15 cellular contexts compared by ENCODE assay signal in the genomic region with DNA sequence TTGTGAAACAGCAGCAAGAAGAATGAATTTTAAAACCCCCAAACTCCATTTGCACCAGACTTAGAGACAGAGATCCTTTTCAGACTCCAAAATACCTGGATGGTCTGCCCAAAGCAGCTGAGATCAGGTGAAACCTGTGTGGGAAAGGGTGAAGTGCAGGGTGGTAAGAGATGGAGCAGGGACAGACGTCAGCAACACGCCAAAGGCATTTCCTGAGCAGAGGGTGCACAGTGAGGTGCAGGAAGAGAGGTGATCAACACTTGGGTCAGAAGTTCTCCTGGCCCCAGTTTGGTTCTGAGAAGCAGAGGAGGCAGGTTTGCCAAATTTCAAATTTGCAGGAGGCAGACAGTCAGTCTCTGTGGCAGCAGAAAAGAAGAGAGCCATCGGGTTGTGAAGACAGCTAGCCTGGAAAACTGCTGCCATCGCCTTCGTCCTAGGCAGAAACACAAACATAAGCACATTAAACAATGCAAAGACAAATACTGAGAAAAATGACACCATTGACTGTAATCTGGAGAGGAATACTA. TPM values are rescaled to one million over a fixed set of nuclear protein-coding genes. Genes with fewer than 3 reads are reported as not detected.
DNase-seq lines count a peak whose midpoint lies in the region; ATAC-seq, FAIRE-seq and TF ChIP-seq lines count a peak whose summit lies in the region.
"Had no signal": no experiment of that assay in that cellular context is flagged by ENCODE, and none has a peak within 500 bp of the region (broad histone marks: within the 10 kb centered on the region; RNA-seq: fewer than 3 reads in every experiment).

No MANE protein-coding gene starts in this region.

- peak overlapping the region; percentile 35 for H3K27ac Mint-ChIP-seq in CD8-positive, alpha-beta T cell
- peak overlapping the region; percentile 53 to 58 for H3K27ac Mint-ChIP-seq in T-cell
- peak overlapping the region; percentile 99 for H3K27ac Mint-ChIP-seq in activated T-helper 2 cell treated with anti-CD3 and anti-CD28 coated beads, Interferon-gamma antibody, Interleukin-2, Interleukin-4, amounts not matched to agents 10 μg/mL and 5 μg/mL and 100 μg/mL, durations not matched to agents 14 hours and 24 hours and 36 hours
- H3K27ac Mint-ChIP-seq: progenitor cell of endocrine pancreas had no signal

- intact Hi-C loops in CD8-positive, alpha-beta T cell (cut with DNase I, micrococcal nuclease): no loop called here
- intact Hi-C loops in activated T-helper 2 cell treated with anti-CD3 and anti-CD28 coated beads, Interferon-gamma antibody, Interleukin-2, Interleukin-4, amounts not matched to agents 10 μg/mL and 5 μg/mL and 100 μg/mL, durations not matched to agents 14 hours and 24 hours and 36 hours (cut with micrococcal nuclease): loop anchor here (1.0 to 2.0 kb wide), 3 partner anchors 13 to 102 kb away; no protein-coding TSS in a partner anchor
- intact Hi-C loops in left lung (cut with DNase I): no loop called here

- no peaks in the 10 kb centered on the region for H3K36me3 ChIP-seq in CD8-positive, alpha-beta T cell (ENCODE audit: insufficient read depth, low read length)
- no peaks in the 10 kb centered on the region for H3K36me3 ChIP-seq in left lung
- H3K36me3 ChIP-seq: BLaER1 had no signal

- no peak overlapping the region for H3K27ac ChIP-seq in CD8-positive, alpha-beta T cell (ENCODE audit: low read depth, low read length)
- H3K27ac ChIP-seq in left lung: no peak overlapping the region
- H3K27ac ChIP-seq: BLaER1, GM23248 had no signal

- CTCF ChIA-PET in CD8-positive, alpha-beta T cell (lab: Charles Lee): interaction anchor here (0.7 to 1.5 kb wide), 4 partner anchors 12 to 113 kb away, joined by 3 to 4 read pairs (median 4); no protein-coding TSS in a partner anchor
- CTCF ChIA-PET in T-cell (lab: Charles Lee): no interaction called here

- no peaks in the 10 kb centered on the region for H3K27me3 ChIP-seq in CD8-positive, alpha-beta T cell (ENCODE audit: insufficient read depth, low read length)
- no peaks in the 10 kb centered on the region for H3K27me3 ChIP-seq in left lung
- H3K27me3 ChIP-seq: BLaER1 had no signal

- no peaks in the 10 kb centered on the region for H3K4me1 ChIP-seq in CD8-positive, alpha-beta T cell (ENCODE audit: insufficient read depth, low read length)
- no peaks in the 10 kb centered on the region for H3K4me1 ChIP-seq in left lung
- H3K4me1 ChIP-seq: BLaER1 had no signal

- no peaks in the 10 kb centered on the region for H3K27me3 Mint-ChIP-seq in CD8-positive, alpha-beta T cell (ENCODE audit: low read depth)
- H3K27me3 Mint-ChIP-seq in T-cell: no peaks in the 10 kb centered on the region
- no peaks in the 10 kb centered on the region for H3K27me3 Mint-ChIP-seq in activated T-helper 2 cell treated with anti-CD3 and anti-CD28 coated beads, Interferon-gamma antibody, Interleukin-2, Interleukin-4, amounts not matched to agents 10 μg/mL and 5 μg/mL and 100 μg/mL, durations not matched to agents 14 hours and 24 hours and 36 hours (ENCODE audit: low read depth)

- ATAC-seq in CD8-positive, alpha-beta T cell: peak; percentile 37
- peak; percentile 56 to 74 (median 64) for ATAC-seq in T-cell (replicated peaks in 1 of 4)
- ATAC-seq in left lung: peak; percentile 79

- H3K36me3 Mint-ChIP-seq in CD8-positive, alpha-beta T cell: peaks cover 2% of the 10 kb centered on the region
- H3K36me3 Mint-ChIP-seq in T-cell: peaks cover 14% of the 10 kb centered on the region
- H3K36me3 Mint-ChIP-seq in activated T-helper 2 cell treated with anti-CD3 and anti-CD28 coated beads, Interferon-gamma antibody, Interleukin-2, Interleukin-4, amounts not matched to agents 10 μg/mL and 5 μg/mL and 100 μg/mL, durations not matched to agents 14 hours and 24 hours and 36 hours (ENCODE audit: low read depth): peaks cover 74% of the 10 kb centered on the region

- POLR2A ChIA-PET in CD8-positive, alpha-beta T cell (lab: Charles Lee): no interaction called here
- POLR2A ChIA-PET in T-cell (lab: Charles Lee): interaction anchor here in 1 of 2 donors (1.3 kb wide), 1 partner anchor 12 kb away, joined by 3 read pairs; no protein-coding TSS in a partner anchor

- TF ChIP-seq CTCF in CD8-positive, alpha-beta T cell (IDR thresholded peaks at IDR 0.05): no peak
- no peak for TF ChIP-seq CTCF in left lung (IDR thresholded peaks at IDR 0.05)

- H3K9me3 Mint-ChIP-seq in CD8-positive, alpha-beta T cell: peaks cover 9% of the 10 kb centered on the region
- H3K9me3 Mint-ChIP-seq in T-cell: peaks cover 6 to 8% (median 7%) of the 10 kb centered on the region in 3 donors
- H3K9me3 Mint-ChIP-seq in activated T-helper 2 cell treated with anti-CD3 and anti-CD28 coated beads, Interferon-gamma antibody, Interleukin-2, Interleukin-4, amounts not matched to agents 10 μg/mL and 5 μg/mL and 100 μg/mL, durations not matched to agents 14 hours and 24 hours and 36 hours: peaks cover 24% of the 10 kb centered on the region

- H3K4me3 Mint-ChIP-seq in CD8-positive, alpha-beta T cell: no peak overlapping the region
- peak overlapping the region in 2 of 3 donors; percentile 3 to 37 for H3K4me3 Mint-ChIP-seq in T-cell
- H3K4me3 Mint-ChIP-seq in activated T-helper 2 cell treated with anti-CD3 and anti-CD28 coated beads, Interferon-gamma antibody, Interleukin-2, Interleukin-4, amounts not matched to agents 10 μg/mL and 5 μg/mL and 100 μg/mL, durations not matched to agents 14 hours and 24 hours and 36 hours (ENCODE audit: low read depth): peak overlapping the region; percentile 73

- H3K4me1 Mint-ChIP-seq in CD8-positive, alpha-beta T cell (ENCODE audit: low read depth): peaks cover 23% of the 10 kb centered on the region
- peaks cover 40 to 65% (median 41%) of the 10 kb centered on the region in 3 donors for H3K4me1 Mint-ChIP-seq in T-cell
- peaks cover 62% of the 10 kb centered on the region for H3K4me1 Mint-ChIP-seq in activated T-helper 2 cell treated with anti-CD3 and anti-CD28 coated beads, Interferon-gamma antibody, Interleukin-2, Interleukin-4, amounts not matched to agents 10 μg/mL and 5 μg/mL and 100 μg/mL, durations not matched to agents 14 hours and 24 hours and 36 hours (ENCODE audit: low read depth)

- H3K4me3 ChIP-seq in CD8-positive, alpha-beta T cell (ENCODE audit: low read depth, low read length): no peak overlapping the region
- no peak overlapping the region for H3K4me3 ChIP-seq in left lung
- H3K4me3 ChIP-seq: BLaER1, GM23248 had no signal

- TF ChIP-seq POLR2A in erythroblast (IDR thresholded peaks at IDR 0.05; ENCODE audit: low read length): no peak

- H3K9me3 ChIP-seq in CD8-positive, alpha-beta T cell (ENCODE audit: low read length): no peaks in the 10 kb centered on the region
- peaks cover 0 to 9% of the 10 kb centered on the region in 2 donors for H3K9me3 ChIP-seq in left lung

- DNase-seq in CD8-positive, alpha-beta T cell: peak in 3 of 7 experiments; percentile 16 to 35 (median 20)
- DNase-seq in T-cell (peak in 30 of 34 experiments; percentile 12 to 73 (median 39)), left lung (no peak), erythroblast (lab: John Stamatoyannopoulos, UW) (no peak), HTR-8/SVneo (ENCODE audit: insufficient read length, low spot score) (no peak), DMS79 (lab: John Stamatoyannopoulos, UW) (no peak)
- peak; percentile 27 for DNase-seq in activated T-helper 2 cell treated with anti-CD3 and anti-CD28 coated beads, Interferon-gamma antibody, Interleukin-2, Interleukin-4, amounts not matched to agents 10 μg/mL and 5 μg/mL and 100 μg/mL, durations not matched to agents 14 hours and 24 hours and 36 hours (ENCODE audit: low spot score)
- DNase-seq: EL, foreskin melanocyte, GM23248, KBM-7, NCI-H1417 treated with DMSO at 0.1 percent for 48 hours, NCI-H446 had no signal

- FAIRE-seq in HTR-8/SVneo (lab: Jason Lieb, UNC): no peak

RNA-seq across cellular contexts. Expression of a gene that starts 9.8 kb away (rescaled TPM):
- 1 to 10 TPM; 7.5 to 8.7 TPM for total RNA-seq in CD8-positive, alpha-beta T cell
- total RNA-seq in T-cell (10 to 100 TPM; 37.4 to 85.4 (median 74.8) TPM), left lung (1 to 10 TPM in 1 of 2 donors, under 1 TPM in 1; 0.87 to 1.2 TPM)
- total RNA-seq in activated T-helper 2 cell treated with anti-CD3 and anti-CD28 coated beads, Interferon-gamma antibody, Interleukin-2, Interleukin-4, amounts not matched to agents 10 μg/mL and 5 μg/mL and 100 μg/mL, durations not matched to agents 14 hours and 24 hours and 36 hours: 237 and 241 TPM in 2 replicates
- total RNA-seq: GM23248, progenitor cell of endocrine pancreas had no signal

Comparison
In these comparisons a context has a peak if more than half of its experiments do, and no peak if none do; other contexts are left out.
1. DNase-seq: peak in T-cell (30 of 34) and activated T-helper 2 cell treated with anti-CD3 and anti-CD28 coated beads, Interferon-gamma antibody, Interleukin-2, Interleukin-4, amounts not matched to agents 10 μg/mL and 5 μg/mL and 100 μg/mL, durations not matched to agents 14 hours and 24 hours and 36 hours (single experiment); none in left lung (0 of 2), erythroblast (0 of 2), HTR-8/SVneo (single experiment) and DMS79 (single experiment).
2. H3K27ac Mint-ChIP-seq: peak in every context shown above with its lines; median percentile 99 in activated T-helper 2 cell treated with anti-CD3 and anti-CD28 coated beads, Interferon-gamma antibody, Interleukin-2, Interleukin-4, amounts not matched to agents 10 μg/mL and 5 μg/mL and 100 μg/mL, durations not matched to agents 14 hours and 24 hours and 36 hours; 56 in T-cell; 35 in CD8-positive, alpha-beta T cell.
3. Peak in every context shown above with its lines, with median percentiles within 50 percentile points of each other: ATAC-seq.